8 cellular contexts compared by ENCODE assay signal in the genomic region with DNA sequence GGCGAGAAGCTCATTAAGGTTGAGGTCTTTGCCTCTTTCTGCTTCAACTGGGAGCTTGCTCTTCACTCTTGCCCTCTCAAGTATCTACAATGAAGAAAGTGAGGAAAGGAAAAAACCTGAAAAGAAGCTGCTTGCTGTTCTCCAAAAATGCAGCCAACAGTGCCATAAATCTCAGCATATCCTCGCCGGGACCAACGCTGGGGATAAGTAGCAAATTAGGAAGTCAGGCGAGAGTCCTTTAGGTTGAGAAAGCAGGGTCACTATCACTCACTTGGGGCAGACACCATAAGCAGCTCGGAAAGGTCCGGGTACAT. TPM values are rescaled to one million over a fixed set of nuclear protein-coding genes. Genes with fewer than 3 reads are reported as not detected.
DNase-seq lines count a peak whose midpoint lies in the region; TF ChIP-seq lines count a peak whose summit lies in the region.

No MANE protein-coding gene starts in this region.

- CTCF ChIA-PET in activated CD4-positive, alpha-beta T cell treated with anti-CD3 and anti-CD28 coated beads, Interleukin-2, amount 10 ng/mL, durations not matched to agents 7 days and 5 days (lab: Charles Lee), result interaction anchor here (0.8 to 1.5 kb wide), 8 partner anchors 9 to 329 kb away, joined by 3 to 12 read pairs (median 3); a partner anchor contains a TSS

- H3K9me3 Mint-ChIP-seq in activated CD4-positive, alpha-beta T cell treated with anti-CD3 and anti-CD28 coated beads, Interleukin-2, amount 10 ng/mL, durations not matched to agents 7 days and 5 days, result no peaks in the 10 kb centered on the region
- no peaks in the 10 kb centered on the region for H3K9me3 Mint-ChIP-seq in endodermal cell

- WGBS in endodermal cell (ENCODE audit: insufficient coverage in 1 of 2, insufficient read length in 1 of 2), 2 experiments, result 0% methylated on average over 4 to 7 of the region's 7 CpGs
- 0 to 1% (median 0%) methylated on average over 7 of the region's 7 CpGs for WGBS in ovary, 3 donors

- POLR2A ChIA-PET in activated CD4-positive, alpha-beta T cell treated with anti-CD3 and anti-CD28 coated beads, Interleukin-2, amount 10 ng/mL, durations not matched to agents 7 days and 5 days (lab: Charles Lee), result no interaction called here

- H3K9me3 ChIP-seq in endodermal cell (ENCODE audit: control insufficient read depth, low read length) (no peaks in the 10 kb centered on the region), ovary (no peaks in the 10 kb centered on the region)

- peaks cover 45% of the 10 kb centered on the region for H3K4me1 Mint-ChIP-seq in activated CD4-positive, alpha-beta T cell treated with anti-CD3 and anti-CD28 coated beads, Interleukin-2, amount 10 ng/mL, durations not matched to agents 7 days and 5 days
- H3K4me1 Mint-ChIP-seq in endodermal cell, result peaks cover 14% of the 10 kb centered on the region

- peak overlapping the region; percentile 100 for H3K4me3 ChIP-seq in endodermal cell (ENCODE audit: low read length)
- H3K4me3 ChIP-seq in ovary, result peak overlapping the region; percentile 87

- peak overlapping the region; percentile 92 for H3K9ac ChIP-seq in endodermal cell (ENCODE audit: extremely low read depth, low read length, poor library complexity, severe bottlenecking)

- H3K4me1 ChIP-seq in endodermal cell (ENCODE audit: control insufficient read depth, insufficient read depth, low read length) (no peaks in the 10 kb centered on the region), ovary (ENCODE audit: insufficient read depth) (peaks cover 4% of the 10 kb centered on the region)

- H3K4me3 Mint-ChIP-seq in activated CD4-positive, alpha-beta T cell treated with anti-CD3 and anti-CD28 coated beads, Interleukin-2, amount 10 ng/mL, durations not matched to agents 7 days and 5 days, result peak overlapping the region; percentile 99
- H3K4me3 Mint-ChIP-seq in endodermal cell, result peak overlapping the region; percentile 89

- TF ChIP-seq EP300 in ovary (IDR thresholded peaks at IDR 0.05), result no peak

- no peak for TF ChIP-seq POLR2A in ovary (IDR thresholded peaks at IDR 0.05)

- DNase-seq in activated CD4-positive, alpha-beta T cell treated with anti-CD3 and anti-CD28 coated beads, Interleukin-2, amount 10 ng/mL, durations not matched to agents 7 days and 5 days, result no peak
- DNase-seq in activated CD4-positive, alpha-beta T cell treated with anti-CD3 and anti-CD28 coated beads, Interleukin-2, amount 50 U/mL, for 4 hours, result no peak
- DNase-seq in NCI-H69 (lab: John Stamatoyannopoulos, UW) (peak; percentile 48), endodermal cell (no peak), ovary (no peak), HUDEP-2 (lab: John Stamatoyannopoulos, UW; ENCODE audit: unreplicated experiment in 76 of 76) (no peak), AG08395 (ENCODE audit: low spot score) (no peak), OCI-M2 (lab: John Stamatoyannopoulos, UW; ENCODE audit: unreplicated experiment) (no peak)

- peak overlapping the region; percentile 99 for H3K27ac Mint-ChIP-seq in activated CD4-positive, alpha-beta T cell treated with anti-CD3 and anti-CD28 coated beads, Interleukin-2, amount 10 ng/mL, durations not matched to agents 7 days and 5 days
- peak overlapping the region; percentile 99 for H3K27ac Mint-ChIP-seq in endodermal cell

- intact Hi-C loops in ovary (cut with DNase I), result no loop called here

- H3K27me3 Mint-ChIP-seq in activated CD4-positive, alpha-beta T cell treated with anti-CD3 and anti-CD28 coated beads, Interleukin-2, amount 10 ng/mL, durations not matched to agents 7 days and 5 days, result no peaks in the 10 kb centered on the region
- H3K27me3 Mint-ChIP-seq in endodermal cell (ENCODE audit: insufficient read depth), result peaks cover 1% of the 10 kb centered on the region

- H3K27me3 ChIP-seq in endodermal cell (ENCODE audit: control insufficient read depth, insufficient read depth, low read length, poor library complexity, severe bottlenecking), result peaks cover 5% of the 10 kb centered on the region
- H3K27me3 ChIP-seq in ovary, result no peaks in the 10 kb centered on the region

- H3K36me3 ChIP-seq in endodermal cell (ENCODE audit: control insufficient read depth, insufficient read depth, low read length) (no peaks in the 10 kb centered on the region), ovary (no peaks in the 10 kb centered on the region)

- peaks cover 16% of the 10 kb centered on the region for H3K36me3 Mint-ChIP-seq in activated CD4-positive, alpha-beta T cell treated with anti-CD3 and anti-CD28 coated beads, Interleukin-2, amount 10 ng/mL, durations not matched to agents 7 days and 5 days (ENCODE audit: low read depth)
- H3K36me3 Mint-ChIP-seq in endodermal cell (ENCODE audit: low read depth), result peaks cover 3% of the 10 kb centered on the region

- TF ChIP-seq CTCF in endodermal cell (conservative IDR thresholded peaks at IDR 0.05) (no peak), ovary (IDR thresholded peaks at IDR 0.05) (no peak)

- H3K27ac ChIP-seq in endodermal cell (ENCODE audit: low read depth, low read length) (peak overlapping the region; percentile 64), ovary (peak overlapping the region in 1 of 2 donors; percentile 75)

RNA-seq across cellular contexts. Expression of a gene that starts 0.4 kb away (rescaled TPM):
- 10 to 100 TPM; 47.5 to 59.1 TPM for total RNA-seq in activated CD4-positive, alpha-beta T cell treated with anti-CD3 and anti-CD28 coated beads, Interleukin-2, amount 10 ng/mL, durations not matched to agents 7 days and 5 days
- total RNA-seq in endodermal cell (10 to 100 TPM; 68.6 to 75.3 TPM), ovary (10 to 100 TPM; 19.9 to 32.5 (median 21.0) TPM)
- 39.8 TPM for polyA plus RNA-seq in endodermal cell (2013, experiment 1 of 2)
- 35.0 TPM for polyA plus RNA-seq in endodermal cell (2013, experiment 2 of 2)
- 10 to 100 TPM in 1 of 2 donors, 1 to 10 TPM in 1; 4.7 to 12.4 TPM for polyA plus RNA-seq in ovary

RNA-seq across cellular contexts. Expression of a gene that starts 8.6 kb away (rescaled TPM):
- 10 to 100 TPM; 31.8 to 38.3 TPM for total RNA-seq in activated CD4-positive, alpha-beta T cell treated with anti-CD3 and anti-CD28 coated beads, Interleukin-2, amount 10 ng/mL, durations not matched to agents 7 days and 5 days
- total RNA-seq in endodermal cell (10 to 100 TPM; 34.2 to 36.1 TPM), ovary (10 to 100 TPM; 21.9 to 36.5 (median 31.7) TPM)
- polyA plus RNA-seq in endodermal cell (2013, experiment 1 of 2), result 31.1 TPM
- polyA plus RNA-seq in endodermal cell (2013, experiment 2 of 2), result 32.8 TPM
- 10 to 100 TPM; 20.9 to 27.3 TPM for polyA plus RNA-seq in ovary
